In the genomic region with DNA sequence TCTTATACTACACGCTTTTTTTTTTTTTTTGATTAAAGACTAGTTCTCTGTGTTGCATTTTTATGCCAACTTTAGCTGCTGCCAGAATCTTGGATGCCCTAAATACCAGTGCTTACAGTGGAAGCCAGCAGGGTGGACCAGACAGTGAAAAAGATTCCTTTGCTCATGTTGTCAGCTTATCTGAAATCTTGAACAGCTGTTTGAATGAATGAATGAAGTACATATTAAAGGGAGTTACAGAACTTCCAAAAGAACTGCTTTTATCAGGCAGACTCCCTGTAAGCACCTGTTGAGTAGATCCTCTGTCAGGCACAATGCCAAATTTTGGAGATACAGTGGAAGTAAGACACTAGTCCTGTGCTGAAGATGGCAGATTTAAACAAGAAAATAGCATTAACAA, we compare ENCODE assay signal across 16 cellular contexts.
"Had no signal": no experiment of that assay in that cellular context is flagged by ENCODE, and none has a peak within 500 bp of the region (broad histone marks: within the 10 kb centered on the region; RNA-seq: fewer than 3 reads in every experiment).

No MANE protein-coding gene starts in this region.

- H3K27me3 ChIP-seq: gastrocnemius medialis, tibial artery, upper lobe of left lung, uterus had no signal

- H3K27ac ChIP-seq: gastrocnemius medialis, left ventricle myocardium inferior, lower lobe of right lung, tibial artery, upper lobe of left lung, uterus had no signal

- H3K9me3 ChIP-seq: gastrocnemius medialis, left ventricle myocardium inferior, lower lobe of right lung, tibial artery, upper lobe of left lung, uterus had no signal

- H3K4me1 ChIP-seq: uterus had no signal

- DNase-seq: cortex of kidney; effector memory CD4-positive, alpha-beta T cell; gastrocnemius medialis; islet precursor cell; left ventricle myocardium inferior; lower lobe of right lung; midbrain; naive thymus-derived CD8-positive, alpha-beta T cell; posterior cingulate gyrus; small intestine; stimulated activated CD4-positive, alpha-beta T cell treated with anti-CD3 and anti-CD28 coated beads, Interleukin-12 subunit alpha, Interleukin-12 subunit beta, amount 100 ng/mL, for 4 hours; stimulated activated CD4-positive, alpha-beta T cell treated with anti-CD3 and anti-CD28 coated beads, Interleukin-2, amount 100 ng/mL, for 48 hours; stimulated activated naive CD8-positive, alpha-beta T cell treated with anti-CD3 and anti-CD28 coated beads, Interleukin-15, Interleukin-2, amounts not matched to agents 100 U/mL and 50 U/mL, for 24 hours; tibial artery; upper lobe of left lung; uterus had no signal

- H3K4me3 ChIP-seq: gastrocnemius medialis, left ventricle myocardium inferior, lower lobe of right lung, tibial artery, upper lobe of left lung, uterus had no signal

- H3K36me3 ChIP-seq: gastrocnemius medialis, left ventricle myocardium inferior, lower lobe of right lung, tibial artery, upper lobe of left lung, uterus had no signal
